19 cellular contexts compared by ENCODE assay signal in the genomic region with DNA sequence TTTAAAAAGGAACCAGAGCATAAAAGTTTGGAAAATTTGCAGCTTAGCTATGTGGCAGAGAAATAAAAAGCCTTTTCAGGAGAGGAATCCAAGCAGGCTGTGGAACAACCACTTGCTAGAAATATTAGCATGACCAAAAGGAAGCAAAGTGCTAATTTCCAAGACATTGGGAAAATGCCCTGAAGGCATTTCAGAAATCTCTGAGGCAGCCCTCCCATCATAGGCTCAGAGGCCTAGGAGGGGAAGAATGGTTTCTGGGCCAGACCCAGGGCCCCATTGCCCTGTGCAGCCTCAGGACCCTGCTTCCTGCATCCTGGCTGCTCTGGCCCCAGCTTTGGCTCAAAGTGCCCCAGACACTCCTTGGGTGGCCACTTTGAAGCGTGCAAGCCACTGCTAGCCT. TPM values are rescaled to one million over a fixed set of nuclear protein-coding genes. Genes with fewer than 3 reads are reported as not detected.
DNase-seq lines count a peak whose midpoint lies in the region; ATAC-seq and TF ChIP-seq lines count a peak whose summit lies in the region.
"Had no signal": no experiment of that assay in that cellular context is flagged by ENCODE, and none has a peak within 500 bp of the region (broad histone marks: within the 10 kb centered on the region; RNA-seq: fewer than 3 reads in every experiment).

No MANE protein-coding gene starts in this region.

- TF ChIP-seq CTCF in CD8-positive, alpha-beta T cell (IDR thresholded peaks at IDR 0.05) = no peak
- no peak for TF ChIP-seq CTCF in mammary epithelial cell (conservative IDR thresholded peaks at IDR 0.05 in 1 of 2, IDR thresholded peaks at IDR 0.05 in 1 of 2; ENCODE audit: extremely low read depth in 1 of 2, insufficient read depth in 1 of 2, low read depth in 1 of 2, low read length in 2 of 2)

- H3K27me3 ChIP-seq in CD8-positive, alpha-beta memory T cell (ENCODE audit: insufficient read depth, low read length, poor library complexity, severe bottlenecking) = no peaks in the 10 kb centered on the region
- no peaks in the 10 kb centered on the region for H3K27me3 ChIP-seq in naive thymus-derived CD4-positive, alpha-beta T cell (ENCODE audit: control insufficient read depth in 2 of 2, insufficient read depth in 2 of 2, low read length in 2 of 2)
- H3K27me3 ChIP-seq in CD8-positive, alpha-beta T cell (ENCODE audit: insufficient read depth, low read length) = no peaks in the 10 kb centered on the region
- H3K27me3 ChIP-seq in mammary epithelial cell (ENCODE audit: insufficient read depth, low read length) = no peaks in the 10 kb centered on the region

- H3K4me2 ChIP-seq in mammary epithelial cell (ENCODE audit: insufficient read depth, low read depth, low read length) = no peak overlapping the region

- intact Hi-C loops in activated T-helper 2 cell treated with anti-CD3 and anti-CD28 coated beads, Interferon-gamma antibody, Interleukin-2, Interleukin-4, amounts not matched to agents 10 μg/mL and 5 μg/mL and 100 μg/mL, durations not matched to agents 14 hours and 24 hours and 36 hours (cut with micrococcal nuclease) = loop anchor here (5.0 to 10.0 kb wide), 4 partner anchors 295 to 1288 kb away; partner anchors contain the start of genes ATP1A1, MAN1A2 and TTF2
- intact Hi-C loops in naive thymus-derived CD4-positive, alpha-beta T cell (cut with micrococcal nuclease) = loop anchor here (5.0 to 10.0 kb wide), 3 partner anchors 75 to 1480 kb away; partner anchors contain the start of genes TRIM45 (in 1 of the 2) and WARS2 (in 1 of the 2)
- intact Hi-C loops in CD8-positive, alpha-beta T cell (cut with DNase I, micrococcal nuclease) = loop anchor here (5.0 to 10.0 kb wide), 3 partner anchors 265 to 1288 kb away; partner anchors contain the start of genes ATP1A1 (in 2 of the 2), GDAP2 (in 1 of the 2) and WDR3 (in 1 of the 2)
- intact Hi-C loops in mammary epithelial cell (cut with micrococcal nuclease) = no loop called here

- peak overlapping the region in 1 of 7 donors; percentile 25 for H3K4me3 Mint-ChIP-seq in CD8-positive, alpha-beta memory T cell
- peak overlapping the region in 2 of 4 donors; percentile 46 to 61 for H3K4me3 Mint-ChIP-seq in IgD-negative memory B cell
- no peak overlapping the region for H3K4me3 Mint-ChIP-seq in activated T-helper 2 cell treated with anti-CD3 and anti-CD28 coated beads, Interferon-gamma antibody, Interleukin-2, Interleukin-4, amounts not matched to agents 10 μg/mL and 5 μg/mL and 100 μg/mL, durations not matched to agents 14 hours and 24 hours and 36 hours (ENCODE audit: low read depth)
- peak overlapping the region in 2 of 10 donors; percentile 2 to 14 for H3K4me3 Mint-ChIP-seq in naive thymus-derived CD4-positive, alpha-beta T cell
- no peak overlapping the region for H3K4me3 Mint-ChIP-seq in CD8-positive, alpha-beta T cell
- H3K4me3 Mint-ChIP-seq: dendritic cell treated with granulocyte-macrophage colony-stimulating factor and Interleukin-4, amounts not matched to agents 40 ng/mL and 50 ng/mL, for 4 days; type B pancreatic cell had no signal

- no peaks in the 10 kb centered on the region for H3K79me2 ChIP-seq in mammary epithelial cell (ENCODE audit: insufficient read depth, low read length)

- H4K20me1 ChIP-seq in mammary epithelial cell (ENCODE audit: insufficient read depth, low read length) = no peaks in the 10 kb centered on the region

- no peak overlapping the region for H2AFZ ChIP-seq in mammary epithelial cell (ENCODE audit: low read depth, low read length)
- H2AFZ ChIP-seq: GM23248 had no signal

- peaks cover 5 to 15% (median 9%) of the 10 kb centered on the region in 5 donors for H3K9me3 Mint-ChIP-seq in CD8-positive, alpha-beta memory T cell
- H3K9me3 Mint-ChIP-seq in IgD-negative memory B cell = peaks cover 0 to 3% (median 2%) of the 10 kb centered on the region in 3 donors
- peaks cover 8% of the 10 kb centered on the region for H3K9me3 Mint-ChIP-seq in activated T-helper 2 cell treated with anti-CD3 and anti-CD28 coated beads, Interferon-gamma antibody, Interleukin-2, Interleukin-4, amounts not matched to agents 10 μg/mL and 5 μg/mL and 100 μg/mL, durations not matched to agents 14 hours and 24 hours and 36 hours
- peaks cover 0 to 33% (median 15%) of the 10 kb centered on the region in 11 donors for H3K9me3 Mint-ChIP-seq in naive thymus-derived CD4-positive, alpha-beta T cell
- H3K9me3 Mint-ChIP-seq in CD8-positive, alpha-beta T cell = peaks cover 8% of the 10 kb centered on the region
- H3K9me3 Mint-ChIP-seq: dendritic cell treated with granulocyte-macrophage colony-stimulating factor and Interleukin-4, amounts not matched to agents 40 ng/mL and 50 ng/mL, for 4 days; type B pancreatic cell had no signal

- CTCF ChIA-PET in CD8-positive, alpha-beta memory T cell (lab: Charles Lee) = interaction anchor here (1.2 to 5.0 kb wide), 4 partner anchors 12 to 150 kb away, joined by 4 to 21 read pairs (median 12); partner anchors contain the start of gene TENT5C
- CTCF ChIA-PET in naive thymus-derived CD4-positive, alpha-beta T cell (lab: Charles Lee) = interaction anchor here (5.2 kb wide), 1 partner anchor 127 kb away, joined by 19 read pairs; no protein-coding TSS in a partner anchor
- CTCF ChIA-PET in CD8-positive, alpha-beta T cell (lab: Charles Lee) = interaction anchor here (1.5 to 2.3 kb wide), 2 partner anchors 12 to 127 kb away, joined by 7 to 8 read pairs; no protein-coding TSS in a partner anchor
- CTCF ChIA-PET in mammary epithelial cell (lab: Charles Lee; ENCODE audit: low non-redundant PET) = no interaction called here

- peaks cover 77% of the 10 kb centered on the region for H3K4me1 ChIP-seq in CD8-positive, alpha-beta memory T cell (ENCODE audit: insufficient read depth, low read length)
- peaks cover 52 to 86% of the 10 kb centered on the region in 2 donors for H3K4me1 ChIP-seq in naive thymus-derived CD4-positive, alpha-beta T cell (ENCODE audit: control insufficient read depth in 2 of 2, insufficient read depth in 2 of 2, low read length in 2 of 2)
- peaks cover 69% of the 10 kb centered on the region for H3K4me1 ChIP-seq in CD8-positive, alpha-beta T cell (ENCODE audit: insufficient read depth, low read length)
- no peaks in the 10 kb centered on the region for H3K4me1 ChIP-seq in mammary epithelial cell (ENCODE audit: insufficient read depth, low read length)

- H3K9me3 ChIP-seq in CD8-positive, alpha-beta memory T cell (ENCODE audit: low read length) = no peaks in the 10 kb centered on the region
- peaks cover 0 to 8% (median 0%) of the 10 kb centered on the region in 3 experiments for H3K9me3 ChIP-seq in naive thymus-derived CD4-positive, alpha-beta T cell (ENCODE audit: control insufficient read depth in 2 of 3, low read length in 3 of 3)
- no peaks in the 10 kb centered on the region for H3K9me3 ChIP-seq in CD8-positive, alpha-beta T cell (ENCODE audit: low read length)
- H3K9me3 ChIP-seq in mammary epithelial cell (replicated peaks; ENCODE audit: insufficient read depth, low read length) = no peaks in the 10 kb centered on the region

- ATAC-seq in naive thymus-derived CD4-positive, alpha-beta T cell = no peak
- ATAC-seq in CD8-positive, alpha-beta T cell = no peak
- ATAC-seq in GM18498 (IDR thresholded peaks at IDR 0.05; ENCODE audit: unreplicated experiment) (no peak), GM18511 (IDR thresholded peaks at IDR 0.05; ENCODE audit: unreplicated experiment) (no peak)
- ATAC-seq: left ventricle myocardium superior had no signal

- DNase-seq in CD8-positive, alpha-beta memory T cell = no peak
- no peak for DNase-seq in activated T-helper 2 cell treated with anti-CD3 and anti-CD28 coated beads, Interferon-gamma antibody, Interleukin-2, Interleukin-4, amounts not matched to agents 10 μg/mL and 5 μg/mL and 100 μg/mL, durations not matched to agents 14 hours and 24 hours and 36 hours (ENCODE audit: low spot score)
- no peak for DNase-seq in naive thymus-derived CD4-positive, alpha-beta T cell
- no peak for DNase-seq in CD8-positive, alpha-beta T cell
- DNase-seq in mammary epithelial cell = no peak
- DNase-seq: activated naive CD4-positive, alpha-beta T cell; anterior cingulate cortex; GM23248; hypothalamus; islet precursor cell; left ventricle myocardium superior; NCI-H510A; SHP77 treated with DMSO at 0.1 percent for 48 hours; stimulated activated CD8-positive, alpha-beta memory T cell treated with anti-CD3 and anti-CD28 coated beads, Interleukin-4, amount 100 ng/mL, for 48 hours had no signal

- no peak overlapping the region for H3K27ac ChIP-seq in CD8-positive, alpha-beta memory T cell (ENCODE audit: low read depth, low read length)
- no peak overlapping the region for H3K27ac ChIP-seq in naive thymus-derived CD4-positive, alpha-beta T cell (ENCODE audit: low read depth, low read length)
- no peak overlapping the region for H3K27ac ChIP-seq in CD8-positive, alpha-beta T cell (ENCODE audit: low read depth, low read length)
- H3K27ac ChIP-seq in mammary epithelial cell (ENCODE audit: insufficient read depth, low read depth, low read length) = no peak overlapping the region
- H3K27ac ChIP-seq: GM23248 had no signal

- no peak overlapping the region for H3K4me3 ChIP-seq in CD8-positive, alpha-beta memory T cell (ENCODE audit: low read length)
- no peak overlapping the region for H3K4me3 ChIP-seq in naive thymus-derived CD4-positive, alpha-beta T cell (ENCODE audit: low read length)
- no peak overlapping the region for H3K4me3 ChIP-seq in CD8-positive, alpha-beta T cell (ENCODE audit: low read depth, low read length)
- no peak overlapping the region for H3K4me3 ChIP-seq in mammary epithelial cell (replicated peaks in 1 of 3; ENCODE audit: insufficient read depth in 1 of 3, low read depth in 2 of 3, low read length in 3 of 3)
- H3K4me3 ChIP-seq: GM23248 had no signal

- H3K4me1 Mint-ChIP-seq in CD8-positive, alpha-beta memory T cell = peaks cover 85 to 98% (median 93%) of the 10 kb centered on the region in 3 donors
- peaks cover 60 to 80% (median 65%) of the 10 kb centered on the region in 3 donors for H3K4me1 Mint-ChIP-seq in IgD-negative memory B cell
- peaks cover 81% of the 10 kb centered on the region for H3K4me1 Mint-ChIP-seq in activated T-helper 2 cell treated with anti-CD3 and anti-CD28 coated beads, Interferon-gamma antibody, Interleukin-2, Interleukin-4, amounts not matched to agents 10 μg/mL and 5 μg/mL and 100 μg/mL, durations not matched to agents 14 hours and 24 hours and 36 hours (ENCODE audit: low read depth)
- peaks cover 48 to 90% (median 77%) of the 10 kb centered on the region in 7 donors for H3K4me1 Mint-ChIP-seq in naive thymus-derived CD4-positive, alpha-beta T cell
- H3K4me1 Mint-ChIP-seq in CD8-positive, alpha-beta T cell (ENCODE audit: low read depth) = peaks cover 84% of the 10 kb centered on the region

- no peak overlapping the region for H3K9ac ChIP-seq in mammary epithelial cell (ENCODE audit: insufficient read depth, low read length)
- H3K9ac ChIP-seq: GM23248 had no signal

- peaks cover 0 to 18% (median 0%) of the 10 kb centered on the region in 3 donors for H3K36me3 Mint-ChIP-seq in CD8-positive, alpha-beta memory T cell
- H3K36me3 Mint-ChIP-seq in IgD-negative memory B cell = no peaks in the 10 kb centered on the region
- peaks cover 17% of the 10 kb centered on the region for H3K36me3 Mint-ChIP-seq in activated T-helper 2 cell treated with anti-CD3 and anti-CD28 coated beads, Interferon-gamma antibody, Interleukin-2, Interleukin-4, amounts not matched to agents 10 μg/mL and 5 μg/mL and 100 μg/mL, durations not matched to agents 14 hours and 24 hours and 36 hours (ENCODE audit: low read depth)
- H3K36me3 Mint-ChIP-seq in naive thymus-derived CD4-positive, alpha-beta T cell = peaks cover 3 to 39% (median 7%) of the 10 kb centered on the region in 5 donors
- H3K36me3 Mint-ChIP-seq in CD8-positive, alpha-beta T cell = peaks cover 5% of the 10 kb centered on the region
- H3K36me3 Mint-ChIP-seq: type B pancreatic cell had no signal

- dilution Hi-C loops in mammary epithelial cell (cut with HindIII; ENCODE audit: low sequenced_read_pairs) = loop anchor here (5.0 kb wide), 1 partner anchor 85 kb away; no protein-coding TSS in a partner anchor

- BruUV-seq in mammary epithelial cell (replicated peaks; lab: Mats Ljungman, UMichigan) = no TSS peak

- in situ Hi-C loops in mammary epithelial cell (cut with MboI; ENCODE audit: low sequenced_read_pairs in 2 of 2) = no loop called here

- whole genome bisulfite sequencing in mammary epithelial cell (ENCODE audit: low coverage, missing lambda C conversion rate) = 0% methylated on average over 1 of the region's 1 CpG

- H3K27me3 Mint-ChIP-seq in CD8-positive, alpha-beta memory T cell = peaks cover 0 to 2% of the 10 kb centered on the region in 2 donors
- no peaks in the 10 kb centered on the region for H3K27me3 Mint-ChIP-seq in IgD-negative memory B cell
- H3K27me3 Mint-ChIP-seq in activated T-helper 2 cell treated with anti-CD3 and anti-CD28 coated beads, Interferon-gamma antibody, Interleukin-2, Interleukin-4, amounts not matched to agents 10 μg/mL and 5 μg/mL and 100 μg/mL, durations not matched to agents 14 hours and 24 hours and 36 hours (ENCODE audit: low read depth) = no peaks in the 10 kb centered on the region
- peaks cover 0 to 15% (median 4%) of the 10 kb centered on the region in 5 donors for H3K27me3 Mint-ChIP-seq in naive thymus-derived CD4-positive, alpha-beta T cell
- peaks cover 15% of the 10 kb centered on the region for H3K27me3 Mint-ChIP-seq in CD8-positive, alpha-beta T cell (ENCODE audit: low read depth)
- H3K27me3 Mint-ChIP-seq: type B pancreatic cell had no signal

- H3K36me3 ChIP-seq in CD8-positive, alpha-beta memory T cell (ENCODE audit: insufficient read depth, low read length) = no peaks in the 10 kb centered on the region
- H3K36me3 ChIP-seq in naive thymus-derived CD4-positive, alpha-beta T cell (ENCODE audit: control insufficient read depth in 2 of 3, insufficient read depth in 3 of 3, low read length in 3 of 3) = no peaks in the 10 kb centered on the region
- H3K36me3 ChIP-seq in CD8-positive, alpha-beta T cell (ENCODE audit: insufficient read depth, low read length) = no peaks in the 10 kb centered on the region
- no peaks in the 10 kb centered on the region for H3K36me3 ChIP-seq in mammary epithelial cell (ENCODE audit: insufficient read depth, low read length)

- peak overlapping the region; percentile 91 to 99 (median 98) for H3K27ac Mint-ChIP-seq in CD8-positive, alpha-beta memory T cell
- peak overlapping the region in 2 of 3 donors; percentile 95 to 99 for H3K27ac Mint-ChIP-seq in IgD-negative memory B cell
- peak overlapping the region; percentile 29 for H3K27ac Mint-ChIP-seq in activated T-helper 2 cell treated with anti-CD3 and anti-CD28 coated beads, Interferon-gamma antibody, Interleukin-2, Interleukin-4, amounts not matched to agents 10 μg/mL and 5 μg/mL and 100 μg/mL, durations not matched to agents 14 hours and 24 hours and 36 hours
- peak overlapping the region in 7 of 9 donors; percentile 13 to 97 (median 81) for H3K27ac Mint-ChIP-seq in naive thymus-derived CD4-positive, alpha-beta T cell
- H3K27ac Mint-ChIP-seq in CD8-positive, alpha-beta T cell = no peak overlapping the region
- H3K27ac Mint-ChIP-seq: dendritic cell treated with granulocyte-macrophage colony-stimulating factor and Interleukin-4, amounts not matched to agents 40 ng/mL and 50 ng/mL, for 4 days; type B pancreatic cell had no signal

- POLR2A ChIA-PET in CD8-positive, alpha-beta memory T cell (lab: Charles Lee) = interaction anchor here (3.5 kb wide), 1 partner anchor 56 kb away, joined by 23 read pairs; the partner anchor contains the start of gene TENT5C
- POLR2A ChIA-PET in naive thymus-derived CD4-positive, alpha-beta T cell (lab: Charles Lee) = interaction anchor here (0.9 to 2.7 kb wide), 2 partner anchors 56 to 127 kb away, joined by 3 to 18 read pairs; partner anchors contain the start of gene TENT5C
- POLR2A ChIA-PET in CD8-positive, alpha-beta T cell (lab: Charles Lee) = interaction anchor here (1.2 to 2.9 kb wide), 2 partner anchors 12 to 56 kb away, joined by 3 to 12 read pairs; partner anchors contain the start of gene TENT5C

RNA-seq across cellular contexts. Expression of gene TENT5C, which starts 56.8 kb away (rescaled TPM):
- 1 to 10 TPM; 3.7 to 4.1 TPM for total RNA-seq in CD8-positive, alpha-beta memory T cell
- polyA plus RNA-seq in CD8-positive, alpha-beta memory T cell = 12.6 TPM
- polyA plus RNA-seq in IgD-negative memory B cell (33.4 TPM), mammary epithelial cell (0.11 TPM)
- total RNA-seq in activated T-helper 2 cell treated with anti-CD3 and anti-CD28 coated beads, Interferon-gamma antibody, Interleukin-2, Interleukin-4, amounts not matched to agents 10 μg/mL and 5 μg/mL and 100 μg/mL, durations not matched to agents 14 hours and 24 hours and 36 hours = 11.2 and 11.6 TPM in 2 replicates
- total RNA-seq in naive thymus-derived CD4-positive, alpha-beta T cell = 10 to 100 TPM in 3 of 5 experiments, 1 to 10 TPM in 2; 3.7 to 47.0 (median 12.9) TPM
- polyA plus RNA-seq in naive thymus-derived CD4-positive, alpha-beta T cell = 1 to 10 TPM in 1 of 2 donors, under 1 TPM in 1; 0.91 to 1.6 TPM
- 100 to 1,000 TPM; 146 to 150 TPM for total RNA-seq in CD8-positive, alpha-beta T cell
- total RNA-seq in mammary epithelial cell = under 1 TPM; 0.17 to 0.35 TPM
- not detected for polyA minus RNA-seq in mammary epithelial cell
- total RNA-seq: GM23248 had no signal
